24 cellular contexts compared by ENCODE assay signal in genomic region chr15:50143255-50143860, GRCh38. TPM values are rescaled to one million over a fixed set of nuclear protein-coding genes. Genes with fewer than 3 reads are reported as not detected.
"Had no signal": no experiment of that assay in that cellular context is flagged by ENCODE, and none has a peak within 500 bp of the region (broad histone marks: within the 10 kb centered on the region; RNA-seq: fewer than 3 reads in every experiment).

No MANE protein-coding gene starts in this region.

- H3K9ac ChIP-seq: parathyroid adenoma had no signal

- H3K27ac ChIP-seq: parathyroid adenoma, right lobe of liver, SJCRH30, upper lobe of right lung, WERI-Rb-1 had no signal

- H3K4me1 Mint-ChIP-seq: nephron progenitor cell had no signal

- DNase-seq: activated CD4-positive, alpha-beta memory T cell treated with anti-CD3 and anti-CD28 coated beads for 36 hours; activated naive CD4-positive, alpha-beta T cell treated with anti-CD3 and anti-CD28 coated beads for 36 hours; aorta; erythroblast; foreskin melanocyte; glutamatergic neuron; hypothalamus; left cardiac atrium; nephron progenitor cell; nucleus accumbens; right lobe of liver; SJCRH30; small intestine; stimulated activated CD4-positive, alpha-beta T cell treated with anti-CD3 and anti-CD28 coated beads, Interleukin-15, amount 100 ng/mL, for 24 hours; stimulated activated naive CD4-positive, alpha-beta T cell; T-helper 1 cell; upper lobe of right lung; WERI-Rb-1 had no signal

- H3K9me3 Mint-ChIP-seq: activated CD4-positive, alpha-beta memory T cell treated with anti-CD3 and anti-CD28 coated beads for 36 hours; activated naive CD4-positive, alpha-beta T cell treated with anti-CD3 and anti-CD28 coated beads for 36 hours; brain; nephron progenitor cell had no signal

- H3K79me2 ChIP-seq: parathyroid adenoma had no signal

- H3K27me3 Mint-ChIP-seq: brain had no signal

- H3K4me1 ChIP-seq: parathyroid adenoma, upper lobe of right lung had no signal

- H3K27ac Mint-ChIP-seq: activated CD4-positive, alpha-beta memory T cell treated with anti-CD3 and anti-CD28 coated beads for 36 hours; activated naive CD4-positive, alpha-beta T cell treated with anti-CD3 and anti-CD28 coated beads for 36 hours; brain; nephron progenitor cell had no signal

- ATAC-seq: left cardiac atrium, right lobe of liver, upper lobe of right lung had no signal

- H2AFZ ChIP-seq: parathyroid adenoma had no signal

- H3K4me3 Mint-ChIP-seq: activated CD4-positive, alpha-beta memory T cell treated with anti-CD3 and anti-CD28 coated beads for 36 hours; activated naive CD4-positive, alpha-beta T cell treated with anti-CD3 and anti-CD28 coated beads for 36 hours; brain; nephron progenitor cell had no signal

- FAIRE-seq: endometrium, small intestine, TTC549 had no signal

- H3K9me3 ChIP-seq: right lobe of liver, SJCRH30, upper lobe of right lung had no signal

- H3K36me3 ChIP-seq: right lobe of liver, SJCRH30, upper lobe of right lung, WERI-Rb-1 had no signal

- H3K27me3 ChIP-seq: right lobe of liver, SJCRH30, upper lobe of right lung had no signal

- H3K36me3 Mint-ChIP-seq: activated CD4-positive, alpha-beta memory T cell treated with anti-CD3 and anti-CD28 coated beads for 36 hours; brain had no signal

- H3K4me3 ChIP-seq: right lobe of liver, SJCRH30, upper lobe of right lung had no signal

RNA-seq across cellular contexts. Expression of gene ATP8B4, which starts 24.3 kb away (rescaled TPM):
- total RNA-seq: chondrocyte had no signal

RNA-seq across cellular contexts. Expression of gene SLC27A2, which starts 38.6 kb away (rescaled TPM):
- total RNA-seq: cardiac septum, chondrocyte, SJCRH30 had no signal
